27 cellular contexts compared by ENCODE assay signal in the genomic region with DNA sequence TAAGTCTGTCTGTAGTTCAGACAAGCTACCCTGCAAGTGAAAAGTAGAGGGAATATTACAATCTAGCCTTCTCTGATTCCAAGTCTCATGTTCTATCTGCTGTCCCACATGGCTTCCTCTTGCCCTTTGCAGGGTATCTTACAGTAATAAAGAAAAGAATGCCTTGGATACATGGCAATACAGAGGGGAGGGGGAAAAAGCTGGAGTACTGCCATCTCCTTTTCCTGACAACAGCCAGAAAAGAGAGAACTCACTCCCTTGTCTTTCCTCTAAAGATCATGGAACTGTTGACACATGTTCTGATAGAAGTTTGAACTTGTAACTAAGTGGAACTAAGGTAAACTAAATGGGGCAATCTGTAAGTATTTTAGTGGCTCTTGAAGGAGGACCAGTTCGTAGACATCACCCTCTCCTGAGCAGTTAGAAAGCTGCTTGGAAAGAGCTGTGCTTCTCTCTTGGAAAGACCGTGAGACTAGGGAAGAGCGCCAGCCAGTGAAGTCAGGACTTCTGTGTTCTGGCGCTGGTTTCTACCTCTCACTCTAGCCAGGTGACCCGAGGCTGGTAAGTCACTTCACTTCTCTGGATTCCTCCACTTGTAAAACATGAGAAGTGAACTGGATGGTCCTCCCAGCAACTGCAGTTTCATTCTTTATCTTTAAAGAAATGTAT.
DNase-seq lines count a peak whose midpoint lies in the region; ATAC-seq, FAIRE-seq and TF ChIP-seq lines count a peak whose summit lies in the region.
"Had no signal": no experiment of that assay in that cellular context is flagged by ENCODE, and none has a peak within 500 bp of the region (broad histone marks: within the 10 kb centered on the region; RNA-seq: fewer than 3 reads in every experiment).

No MANE protein-coding gene starts in this region.

- H3K27ac ChIP-seq in HepG2 (ENCODE audit: extremely low read length, insufficient read depth, low read length) (no peak overlapping the region), vagina (peak overlapping the region; percentile 4)
- H3K27ac ChIP-seq: BLaER1 treated with 17β-estradiol and CSF1 and Interleukin-3, amounts not matched to agents 10 nM and 100 nM; GM23248; KMS-11; PC-9; SK-N-MC had no signal

- H3K9ac ChIP-seq in HepG2 (ENCODE audit: insufficient read depth, low read depth, low read length): no peak overlapping the region
- H3K9ac ChIP-seq: BLaER1 treated with 17β-estradiol and CSF1 and Interleukin-3, amounts not matched to agents 10 nM and 100 nM; GM23248; KMS-11 had no signal

- H3K36me3 Mint-ChIP-seq in activated CD4-positive, alpha-beta T cell treated with anti-CD3 and anti-CD28 coated beads, Interleukin-2, amount 10 ng/mL, durations not matched to agents 24 days and 14 days (ENCODE audit: low read depth): peaks cover 23% of the 10 kb centered on the region

- FAIRE-seq in HepG2 (lab: Jason Lieb, UNC): no peak
- FAIRE-seq: GM12891 had no signal

- H3K4me1 ChIP-seq in HepG2 (ENCODE audit: insufficient read depth, low read length) (no peaks in the 10 kb centered on the region), vagina (peaks cover 19% of the 10 kb centered on the region)
- H3K4me1 ChIP-seq: BLaER1 treated with 17β-estradiol and CSF1 and Interleukin-3, amounts not matched to agents 10 nM and 100 nM had no signal

- in situ Hi-C loops in HepG2 (cut with HindIII; ENCODE audit: extremely low pct_ligation_motif_present, low pct_unique_long_range_greater_than_20kb): no loop called here

- POLR2A ChIA-PET in HepG2 (lab: Yijun Ruan, JAX): no interaction called here

- TF ChIP-seq CTCF in HepG2 (CRISPR knock-in tag; IDR thresholded peaks at IDR 0.05): no peak
- TF ChIP-seq CTCF in vagina (IDR thresholded peaks at IDR 0.05): no peak

- no peak overlapping the region for H2AFZ ChIP-seq in HepG2 (ENCODE audit: low read length)
- H2AFZ ChIP-seq: GM23248, PC-9 had no signal

- WGBS in HepG2 (ENCODE audit: low lambda C conversion rate): 92% methylated on average over 5 of the region's 5 CpGs

- CTCF ChIA-PET in HepG2 (lab: Yijun Ruan, JAX; ENCODE audit: low intra/inter-chr PET ratio, low total read pairs): no interaction called here

- H3K27me3 ChIP-seq in HepG2 (ENCODE audit: control insufficient read depth in 1 of 2, insufficient read depth in 2 of 2, low read length in 2 of 2): no peaks in the 10 kb centered on the region
- no peaks in the 10 kb centered on the region for H3K27me3 ChIP-seq in vagina
- H3K27me3 ChIP-seq: BLaER1 treated with 17β-estradiol and CSF1 and Interleukin-3, amounts not matched to agents 10 nM and 100 nM had no signal

- H3K36me3 ChIP-seq in HepG2 (replicated peaks in 1 of 2; ENCODE audit: control insufficient read depth in 1 of 2, insufficient read depth in 2 of 2, low read length in 2 of 2) (no peaks in the 10 kb centered on the region), vagina (no peaks in the 10 kb centered on the region)

- no peaks in the 10 kb centered on the region for H3K4me1 Mint-ChIP-seq in activated CD4-positive, alpha-beta T cell treated with anti-CD3 and anti-CD28 coated beads, Interleukin-2, amount 10 ng/mL, durations not matched to agents 24 days and 14 days
- H3K4me1 Mint-ChIP-seq: CD4-positive, alpha-beta memory T cell; H9 had no signal

- H3K4me3 ChIP-seq in HepG2 (replicated peaks in 1 of 3; ENCODE audit: insufficient read depth in 1 of 3, low read depth in 2 of 3, low read length in 3 of 3) (no peak overlapping the region), vagina (no peak overlapping the region)
- H3K4me3 ChIP-seq: BLaER1 treated with 17β-estradiol and CSF1 and Interleukin-3, amounts not matched to agents 10 nM and 100 nM; GM23248; PC-9; SK-N-MC had no signal

- DNase-seq in activated CD4-positive, alpha-beta T cell treated with anti-CD3 and anti-CD28 coated beads, Interleukin-2, amount 10 ng/mL, durations not matched to agents 24 days and 14 days: peak; percentile 34
- DNase-seq in activated CD4-positive, alpha-beta T cell treated with anti-CD3 and anti-CD28 coated beads for 4 hours: no peak
- DNase-seq in HepG2 (ENCODE audit: low spot score) (no peak), pulmonary artery endothelial cell (ENCODE audit: low read depth, low spot score) (peak; percentile 51), vagina (ENCODE audit: extremely low spot score in 2 of 2) (no peak), NCI-H524 treated with DMSO at 0.1 percent for 48 hours (lab: John Stamatoyannopoulos, UW) (no peak), GF-D8 (lab: John Stamatoyannopoulos, UW) (no peak)
- no peak for DNase-seq in activated naive CD4-positive, alpha-beta T cell treated with anti-CD3 and anti-CD28 coated beads, Interleukin-2, amount 50 U/mL, for 16 hours
- DNase-seq: 8988T; Caco-2; CD4-positive, alpha-beta memory T cell; DND-41; GM23248; H9; IMR-90; NCI-H1105; NCI-H146; NCI-H2081 treated with DMSO at 0.1 percent for 48 hours; NCI-H446 treated with DMSO at 0.1 percent for 48 hours; NCI-H69; PC-9; RPMI8226; SHP77 treated with DMSO at 0.1 percent for 48 hours had no signal

- H4K20me1 ChIP-seq in HepG2 (ENCODE audit: insufficient read depth, low read length): no peaks in the 10 kb centered on the region
- H4K20me1 ChIP-seq: BLaER1 treated with 17β-estradiol and CSF1 and Interleukin-3, amounts not matched to agents 10 nM and 100 nM had no signal

- intact Hi-C loops in activated CD4-positive, alpha-beta T cell treated with anti-CD3 and anti-CD28 coated beads, Interleukin-2, amount 10 ng/mL, durations not matched to agents 24 days and 14 days (cut with micrococcal nuclease): loop anchor here (10.0 kb wide), 1 partner anchor 304 kb away; no protein-coding TSS in a partner anchor
- intact Hi-C loops in HepG2 (cut with micrococcal nuclease; ENCODE audit: unreplicated experiment) (no loop called here), vagina (cut with DNase I) (no loop called here)

- no peak overlapping the region for H3K27ac Mint-ChIP-seq in activated CD4-positive, alpha-beta T cell treated with anti-CD3 and anti-CD28 coated beads, Interleukin-2, amount 10 ng/mL, durations not matched to agents 24 days and 14 days
- H3K27ac Mint-ChIP-seq: H9 had no signal

- TF ChIP-seq POLR2A in HepG2 (IDR thresholded peaks at IDR 0.05; ENCODE audit: insufficient read depth in 1 of 2, low read depth in 2 of 2, low read length in 2 of 2) (no peak), vagina (IDR thresholded peaks at IDR 0.05) (no peak)

- BruUV-seq in HepG2 (replicated peaks; lab: Mats Ljungman, UMichigan): no TSS peak

- ATAC-seq in HepG2: no peak

- H3K4me3 Mint-ChIP-seq in activated CD4-positive, alpha-beta T cell treated with anti-CD3 and anti-CD28 coated beads, Interleukin-2, amount 10 ng/mL, durations not matched to agents 24 days and 14 days: no peak overlapping the region
- H3K4me3 Mint-ChIP-seq: CD4-positive, alpha-beta memory T cell; H9 had no signal

- H3K27me3 Mint-ChIP-seq in activated CD4-positive, alpha-beta T cell treated with anti-CD3 and anti-CD28 coated beads, Interleukin-2, amount 10 ng/mL, durations not matched to agents 24 days and 14 days: no peaks in the 10 kb centered on the region
- H3K27me3 Mint-ChIP-seq: CD4-positive, alpha-beta memory T cell had no signal

- no peak for TF ChIP-seq RAD21 in HepG2 (CRISPR knock-in tag; IDR thresholded peaks at IDR 0.05)

- peaks cover 10% of the 10 kb centered on the region for H3K9me3 Mint-ChIP-seq in activated CD4-positive, alpha-beta T cell treated with anti-CD3 and anti-CD28 coated beads, Interleukin-2, amount 10 ng/mL, durations not matched to agents 24 days and 14 days

- H3K9me3 ChIP-seq in HepG2 (ENCODE audit: low read length) (peaks cover 4% of the 10 kb centered on the region), vagina (no peaks in the 10 kb centered on the region)

- no peaks in the 10 kb centered on the region for H3K79me2 ChIP-seq in HepG2 (ENCODE audit: insufficient read depth, low read length)

- no peak for TF ChIP-seq EP300 in HepG2 (IDR thresholded peaks at IDR 0.05; ENCODE audit: low read depth in 2 of 2, low read length in 2 of 2)
- no peak for TF ChIP-seq EP300 in HepG2 (CRISPR knock-in tag; IDR thresholded peaks at IDR 0.05; ENCODE audit: borderline replicate concordance)

- no peak overlapping the region for H3K4me2 ChIP-seq in HepG2 (ENCODE audit: low read depth, low read length)
- H3K4me2 ChIP-seq: BLaER1 treated with 17β-estradiol and CSF1 and Interleukin-3, amounts not matched to agents 10 nM and 100 nM; KMS-11; PC-9 had no signal

TF ChIP-seq in HepG2, 621 proteins besides CTCF, POLR2A, EP300 and RAD21 (continues in another document):
- no peak for TF ChIP-seq RARA (CRISPR knock-in tag; IDR thresholded peaks at IDR 0.05)
- TF ChIP-seq THAP7 (CRISPR knock-in tag; IDR thresholded peaks at IDR 0.05): no peak
- TF ChIP-seq MTF1 (CRISPR knock-in tag; IDR thresholded peaks at IDR 0.05): no peak
- TF ChIP-seq MNT (IDR thresholded peaks at IDR 0.05): peak; percentile 16; the same call in 1 of the 2 replicates
- no peak for TF ChIP-seq TAF15 (IDR thresholded peaks at IDR 0.05; ENCODE audit: low read depth, low read length, poor library complexity, severe bottlenecking)

Comparison
In these comparisons a context has a peak if more than half of its experiments do, and no peak if none do; other contexts are left out.
1. DNase-seq: peak in activated CD4-positive, alpha-beta T cell treated with anti-CD3 and anti-CD28 coated beads, Interleukin-2, amount 10 ng/mL, durations not matched to agents 24 days and 14 days (single experiment) and pulmonary artery endothelial cell (single experiment); none in activated CD4-positive, alpha-beta T cell treated with anti-CD3 and anti-CD28 coated beads for 4 hours (0 of 2), HepG2 (single experiment), vagina (0 of 2), activated naive CD4-positive, alpha-beta T cell treated with anti-CD3 and anti-CD28 coated beads, Interleukin-2, amount 50 U/mL, for 16 hours (single experiment), NCI-H524 treated with DMSO at 0.1 percent for 48 hours (single experiment) and GF-D8 (single experiment).